19 cellular contexts compared by ENCODE assay signal in the genomic region with DNA sequence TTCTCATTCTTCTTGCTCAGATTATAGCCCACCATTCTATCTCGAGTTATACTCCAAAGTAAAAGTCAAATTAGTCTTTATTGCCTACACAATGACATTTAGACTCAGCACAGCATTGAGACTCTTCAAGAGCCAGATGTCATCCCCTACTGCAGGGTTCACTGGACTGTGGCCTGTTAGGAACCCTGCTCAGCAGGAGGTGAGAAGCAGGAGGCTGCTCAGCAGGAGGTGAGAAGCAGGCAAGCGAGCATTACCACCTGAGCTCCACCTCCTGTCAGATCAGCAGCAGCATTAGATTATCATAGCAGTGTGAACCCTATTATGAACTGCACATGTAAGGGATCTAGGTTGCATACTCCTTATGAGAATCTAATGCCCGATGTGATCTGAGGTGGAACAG.
"Had no signal": no experiment of that assay in that cellular context is flagged by ENCODE, and none has a peak within 500 bp of the region (broad histone marks: within the 10 kb centered on the region; RNA-seq: fewer than 3 reads in every experiment).

No MANE protein-coding gene starts in this region.

- H3K36me3 ChIP-seq: heart right ventricle, left ventricle myocardium inferior, pancreas, transverse colon had no signal

- ATAC-seq: esophagus mucosa; heart right ventricle; pancreas; right cardiac atrium; stimulated activated naive B cell treated with anti-CD40 and anti-IgM and Interleukin-4, amounts not matched to agents 10 μg/mL and 1 μg/mL and 100 μg/mL, for 72 hours; stimulated activated naive CD8-positive, alpha-beta T cell treated with anti-CD3 and anti-CD28 coated beads, Interleukin-15, amount 100 ng/mL, for 72 hours had no signal

- DNase-seq: effector memory CD4-positive, alpha-beta T cell; heart right ventricle; hypothalamus; islet precursor cell; left ventricle myocardium inferior; mesenchymal stem cell; midbrain; naive B cell; occipital lobe; pancreas; right cardiac atrium; stimulated activated CD4-positive, alpha-beta T cell treated with anti-CD3 and anti-CD28 coated beads, Interleukin-4, amount 100 ng/mL, for 24 hours; stimulated activated naive B cell treated with anti-CD40 and anti-IgM and Interleukin-4, amounts not matched to agents 10 μg/mL and 1 μg/mL and 100 μg/mL, for 72 hours; stimulated activated naive CD8-positive, alpha-beta T cell treated with anti-CD3 and anti-CD28 coated beads, Interleukin-15, amount 100 ng/mL, for 72 hours; testis; transverse colon had no signal

- H3K4me1 ChIP-seq: heart right ventricle, left ventricle myocardium inferior, pancreas, testis, transverse colon had no signal

- H3K9me3 ChIP-seq: heart right ventricle, left ventricle myocardium inferior, pancreas, testis, transverse colon had no signal

- H3K4me3 ChIP-seq: heart right ventricle, left ventricle myocardium inferior, lung, pancreas, smooth muscle cell, testis, transverse colon had no signal

- H3K27ac ChIP-seq: heart right ventricle, left ventricle myocardium inferior, pancreas, testis, transverse colon had no signal
